1 cellular context compared by ENCODE assay signal in the genomic region with DNA sequence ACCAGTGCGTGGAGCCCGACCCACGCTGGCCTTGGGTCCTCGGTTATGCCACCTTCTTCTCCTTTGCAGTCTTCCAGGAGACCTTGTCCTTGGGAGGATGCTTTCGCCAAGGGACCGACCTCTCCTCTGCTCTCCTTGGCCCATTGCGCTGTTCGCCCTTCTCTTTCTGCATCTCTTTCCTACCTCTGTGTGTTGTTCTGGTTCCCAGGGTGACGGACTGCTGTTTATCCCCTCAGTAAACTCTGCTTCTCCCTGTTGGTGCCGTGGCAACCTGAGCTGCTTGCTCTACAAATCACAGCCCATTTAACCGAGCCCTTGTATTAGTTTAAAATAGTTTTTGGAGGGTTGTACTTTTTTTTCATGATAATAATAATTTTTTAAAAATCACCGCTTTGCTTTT.
A peak's percentile ranks its signal among the peaks of the same experiment; 100 is the strongest.
TF ChIP-seq lines count a peak whose summit lies in the region.

No MANE protein-coding gene starts in this region.

TF ChIP-seq in H1, 55 proteins besides CTCF, POLR2A, EP300 and RAD21:
- TF ChIP-seq POLR2AphosphoS5 (IDR thresholded peaks at IDR 0.05; ENCODE audit: low read depth, low read length) (peak; percentile 19; the same call in 1 of the 2 replicates), CEBPB (IDR thresholded peaks at IDR 0.05; ENCODE audit: low read depth, low read length) (no peak)
- TF ChIP-seq, protein P1, sequence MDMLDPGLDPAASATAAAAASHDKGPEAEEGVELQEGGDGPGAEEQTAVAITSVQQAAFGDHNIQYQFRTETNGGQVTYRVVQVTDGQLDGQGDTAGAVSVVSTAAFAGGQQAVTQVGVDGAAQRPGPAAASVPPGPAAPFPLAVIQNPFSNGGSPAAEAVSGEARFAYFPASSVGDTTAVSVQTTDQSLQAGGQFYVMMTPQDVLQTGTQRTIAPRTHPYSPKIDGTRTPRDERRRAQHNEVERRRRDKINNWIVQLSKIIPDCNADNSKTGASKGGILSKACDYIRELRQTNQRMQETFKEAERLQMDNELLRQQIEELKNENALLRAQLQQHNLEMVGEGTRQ (IDR thresholded peaks at IDR 0.05; ENCODE audit: low read length) = no peak
